In genomic region chr1:119276558-119276957, GRCh38 we compare ENCODE assay signal across 12 cellular contexts.
DNase-seq lines count a peak whose midpoint lies in the region; TF ChIP-seq lines count a peak whose summit lies in the region.
"Had no signal": no experiment of that assay in that cellular context is flagged by ENCODE, and none has a peak within 500 bp of the region (broad histone marks: within the 10 kb centered on the region; RNA-seq: fewer than 3 reads in every experiment).

No MANE protein-coding gene starts in this region.

- H3K36me3 Mint-ChIP-seq in HFFc6 (ENCODE audit: low read depth): no peaks in the 10 kb centered on the region
- H3K36me3 Mint-ChIP-seq: activated CD4-positive, alpha-beta memory T cell treated with anti-CD3 and anti-CD28 coated beads for 36 hours; activated naive CD4-positive, alpha-beta T cell treated with anti-CD3 and anti-CD28 coated beads, Interleukin-2, amount 50 U/mL, for 72 hours had no signal

- peak; percentile 51 for DNase-seq in COLO668 (lab: John Stamatoyannopoulos, UW; ENCODE audit: unreplicated experiment)
- peak; percentile 87 for DNase-seq in NCI-H748 (lab: John Stamatoyannopoulos, UW; ENCODE audit: unreplicated experiment)
- peak; percentile 31 for DNase-seq in choroid plexus epithelial cell (ENCODE audit: low read depth)
- DNase-seq in activated CD4-positive, alpha-beta T cell treated with anti-CD3 and anti-CD28 coated beads, Interleukin-2, amount 50 U/mL, for 4 hours: no peak
- DNase-seq in HFFc6: no peak
- DNase-seq in glomerular visceral epithelial cell (ENCODE audit: extremely low spot score): no peak
- DNase-seq in nucleus accumbens (lab: John Stamatoyannopoulos, UW): no peak
- DNase-seq: activated CD4-positive, alpha-beta memory T cell treated with anti-CD3 and anti-CD28 coated beads for 36 hours; NCI-H1694; testis had no signal

- TF ChIP-seq CTCF in GM12873 (IDR thresholded peaks at IDR 0.05; ENCODE audit: insufficient read depth, low read depth, low read length, missing control alignments) (peak; percentile 33), choroid plexus epithelial cell (conservative IDR thresholded peaks at IDR 0.05; ENCODE audit: low read depth, low read length) (peak; percentile 30), HFFc6 (IDR thresholded peaks at IDR 0.05) (no peak)

- no peak overlapping the region for H3K4me3 Mint-ChIP-seq in HFFc6
- H3K4me3 Mint-ChIP-seq: activated CD4-positive, alpha-beta memory T cell treated with anti-CD3 and anti-CD28 coated beads for 36 hours had no signal

- H3K4me1 Mint-ChIP-seq in HFFc6 (ENCODE audit: low read depth): peaks cover 40% of the 10 kb centered on the region

- no peak overlapping the region for H3K4me3 ChIP-seq in choroid plexus epithelial cell (ENCODE audit: low read depth, low read length)
- H3K4me3 ChIP-seq: testis had no signal

- H3K9me3 Mint-ChIP-seq in HFFc6: no peaks in the 10 kb centered on the region
- H3K9me3 Mint-ChIP-seq: activated CD4-positive, alpha-beta memory T cell treated with anti-CD3 and anti-CD28 coated beads for 36 hours; activated naive CD4-positive, alpha-beta T cell treated with anti-CD3 and anti-CD28 coated beads, Interleukin-2, amount 50 U/mL, for 72 hours had no signal

- H3K27ac Mint-ChIP-seq in HFFc6: no peak overlapping the region
- H3K27ac Mint-ChIP-seq: activated CD4-positive, alpha-beta memory T cell treated with anti-CD3 and anti-CD28 coated beads for 36 hours; activated naive CD4-positive, alpha-beta T cell treated with anti-CD3 and anti-CD28 coated beads, Interleukin-2, amount 50 U/mL, for 72 hours had no signal

- no peaks in the 10 kb centered on the region for H3K27me3 Mint-ChIP-seq in HFFc6 (ENCODE audit: insufficient read depth)
- H3K27me3 Mint-ChIP-seq: activated CD4-positive, alpha-beta memory T cell treated with anti-CD3 and anti-CD28 coated beads for 36 hours had no signal

Comparison
In these comparisons a context has a peak if more than half of its experiments do, and no peak if none do; other contexts are left out.
1. DNase-seq: peak in COLO668 (single experiment), NCI-H748 (single experiment) and choroid plexus epithelial cell (single experiment); none in activated CD4-positive, alpha-beta T cell treated with anti-CD3 and anti-CD28 coated beads, Interleukin-2, amount 50 U/mL, for 4 hours (0 of 2), HFFc6 (single experiment), glomerular visceral epithelial cell (single experiment) and nucleus accumbens (0 of 56).